14 cellular contexts compared by ENCODE assay signal in genomic region chr3:117629505-117629904, GRCh38.
DNase-seq lines count a peak whose midpoint lies in the region; ATAC-seq and TF ChIP-seq lines count a peak whose summit lies in the region.
"Had no signal": no experiment of that assay in that cellular context is flagged by ENCODE, and none has a peak within 500 bp of the region (broad histone marks: within the 10 kb centered on the region; RNA-seq: fewer than 3 reads in every experiment).

No MANE protein-coding gene starts in this region.

- intact Hi-C loops in left lung (cut with DNase I) (no loop called here), posterior vena cava (cut with DNase I) (no loop called here)

- no peak overlapping the region for H3K4me3 ChIP-seq in left lung
- H3K4me3 ChIP-seq: SJCRH30 had no signal

- no peaks in the 10 kb centered on the region for H3K27me3 Mint-ChIP-seq in type B pancreatic cell

- DNase-seq in NCI-H524 (lab: John Stamatoyannopoulos, UW) (peak; percentile 25 to 71), NCI-H524 treated with DMSO at 0.1 percent for 48 hours (lab: John Stamatoyannopoulos, UW) (no peak), NCI-H446 treated with DMSO at 0.1 percent for 48 hours (lab: John Stamatoyannopoulos, UW) (peak; percentile 51), left lung (no peak), type B pancreatic cell (ENCODE audit: extremely low spot score, unreplicated experiment) (no peak), NCI-H1694 treated with DMSO at 0.1 percent for 48 hours (lab: John Stamatoyannopoulos, UW) (no peak), posterior vena cava (ENCODE audit: low spot score) (no peak)
- DNase-seq: CD8-positive, alpha-beta T cell; KBM-7; SW 1271 had no signal

- peak overlapping the region; percentile 46 for H3K4me3 Mint-ChIP-seq in type B pancreatic cell
- H3K4me3 Mint-ChIP-seq: CD8-positive, alpha-beta T cell had no signal

- peaks cover 0 to 4% of the 10 kb centered on the region in 2 donors for H3K4me1 ChIP-seq in left lung

- H3K36me3 ChIP-seq in left lung: no peaks in the 10 kb centered on the region
- H3K36me3 ChIP-seq: SJCRH30 had no signal

- no peak overlapping the region for H3K27ac Mint-ChIP-seq in type B pancreatic cell
- H3K27ac Mint-ChIP-seq: CD8-positive, alpha-beta T cell had no signal

- TF ChIP-seq CTCF in left lung (IDR thresholded peaks at IDR 0.05) (no peak), type B pancreatic cell (conservative IDR thresholded peaks at IDR 0.05) (no peak)

- ATAC-seq in left lung (peak; percentile 25), HG02973 (IDR thresholded peaks at IDR 0.05; ENCODE audit: unreplicated experiment) (no peak)
- ATAC-seq: CD8-positive, alpha-beta T cell; HepG2; Panc1 had no signal

- H3K4me1 Mint-ChIP-seq in type B pancreatic cell (ENCODE audit: unreplicated experiment): peaks cover 40% of the 10 kb centered on the region

- no peaks in the 10 kb centered on the region for H3K9me3 Mint-ChIP-seq in type B pancreatic cell

- H3K27me3 ChIP-seq in left lung: no peaks in the 10 kb centered on the region
- H3K27me3 ChIP-seq: SJCRH30 had no signal

- no peak overlapping the region for H3K27ac ChIP-seq in left lung

- no peaks in the 10 kb centered on the region for H3K36me3 Mint-ChIP-seq in type B pancreatic cell
- H3K36me3 Mint-ChIP-seq: CD8-positive, alpha-beta T cell had no signal

- no peaks in the 10 kb centered on the region for H3K9me3 ChIP-seq in left lung
- H3K9me3 ChIP-seq: SJCRH30 had no signal

Comparison
In these comparisons a context has a peak if more than half of its experiments do, and no peak if none do; other contexts are left out.
1. DNase-seq: peak in NCI-H524 (2 of 2) and NCI-H446 treated with DMSO at 0.1 percent for 48 hours (single experiment); none in NCI-H524 treated with DMSO at 0.1 percent for 48 hours (single experiment), left lung (0 of 2), type B pancreatic cell (single experiment), NCI-H1694 treated with DMSO at 0.1 percent for 48 hours (single experiment) and posterior vena cava (single experiment).